Comparison of ENCODE assay signal across 1 cellular context in the genomic region with DNA sequence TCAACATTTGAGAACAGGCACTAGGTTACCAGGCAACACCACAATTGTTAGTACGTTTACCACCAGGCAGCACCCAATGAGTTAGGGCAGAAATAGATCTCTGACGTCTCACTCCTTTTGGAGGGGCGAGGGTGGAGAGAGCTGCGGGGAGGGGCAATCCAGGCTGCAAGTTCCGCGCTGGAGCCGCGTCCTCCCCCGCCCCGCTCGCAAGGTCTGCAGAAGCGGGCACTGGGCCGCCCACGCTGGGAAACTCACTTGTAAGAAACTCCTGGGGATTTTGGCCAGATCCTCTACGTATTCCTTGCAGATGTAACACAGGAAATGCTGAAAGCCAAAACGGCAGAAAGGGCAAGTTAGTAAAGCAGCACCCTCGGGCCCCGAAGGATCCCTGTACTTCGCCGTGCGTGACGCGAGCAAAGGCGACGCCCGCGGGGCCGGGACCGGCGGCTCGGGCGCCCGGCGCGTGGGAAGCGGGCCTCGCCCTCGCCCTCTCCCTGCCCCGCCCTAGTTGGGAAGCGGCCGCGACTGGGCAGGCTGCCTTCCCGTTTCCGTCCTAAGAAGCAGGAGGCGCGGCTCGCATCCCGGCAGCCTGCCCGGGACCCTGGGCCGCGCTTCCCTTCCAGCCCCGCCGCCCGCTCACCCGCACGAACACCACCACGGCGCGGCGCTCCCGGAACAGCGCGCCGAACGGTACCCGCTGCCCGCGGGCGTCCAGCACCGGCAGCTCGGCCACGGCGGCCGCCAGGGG.
TF ChIP-seq lines count a peak whose summit lies in the region.

No MANE protein-coding gene starts in this region.

TF ChIP-seq in GM12878, 131 proteins besides CTCF, POLR2A, EP300 and RAD21 (continued from another document):
- TF ChIP-seq TCF7 (IDR thresholded peaks at IDR 0.05; ENCODE audit: borderline replicate concordance): no peak
- peak in 1 of 2 experiments; percentile 28; a peak in 1 of 3 replicates for TF ChIP-seq EGR1 (IDR thresholded peaks at IDR 0.05; ENCODE audit: borderline replicate concordance in 1 of 2, low read depth in 2 of 2, low read length in 2 of 2)
- no peak for TF ChIP-seq ELK1 (IDR thresholded peaks at IDR 0.05; ENCODE audit: low read depth, low read length)
- TF ChIP-seq GABPA (IDR thresholded peaks at IDR 0.05; ENCODE audit: low read depth): no peak
- TF ChIP-seq GATAD2B (conservative IDR thresholded peaks at IDR 0.05; ENCODE audit: low read depth): peak; percentile 89
- TF ChIP-seq SIN3A (IDR thresholded peaks at IDR 0.05; ENCODE audit: low read depth, low read length): no peak
- no peak for TF ChIP-seq ZZZ3 (IDR thresholded peaks at IDR 0.05; ENCODE audit: control insufficient read depth, insufficient read length, low read depth)
- no peak for TF ChIP-seq KDM1A (IDR thresholded peaks at IDR 0.05; ENCODE audit: borderline replicate concordance)
- peak; percentile 48; the same call in 1 of the 2 replicates for TF ChIP-seq RB1 (IDR thresholded peaks at IDR 0.05; ENCODE audit: borderline replicate concordance)
- TF ChIP-seq ZNF207 (IDR thresholded peaks at IDR 0.05; ENCODE audit: borderline replicate concordance): 0 out of 2 replicates have a peak, but pooled peaks have one; percentile 50
- TF ChIP-seq, protein P1, sequence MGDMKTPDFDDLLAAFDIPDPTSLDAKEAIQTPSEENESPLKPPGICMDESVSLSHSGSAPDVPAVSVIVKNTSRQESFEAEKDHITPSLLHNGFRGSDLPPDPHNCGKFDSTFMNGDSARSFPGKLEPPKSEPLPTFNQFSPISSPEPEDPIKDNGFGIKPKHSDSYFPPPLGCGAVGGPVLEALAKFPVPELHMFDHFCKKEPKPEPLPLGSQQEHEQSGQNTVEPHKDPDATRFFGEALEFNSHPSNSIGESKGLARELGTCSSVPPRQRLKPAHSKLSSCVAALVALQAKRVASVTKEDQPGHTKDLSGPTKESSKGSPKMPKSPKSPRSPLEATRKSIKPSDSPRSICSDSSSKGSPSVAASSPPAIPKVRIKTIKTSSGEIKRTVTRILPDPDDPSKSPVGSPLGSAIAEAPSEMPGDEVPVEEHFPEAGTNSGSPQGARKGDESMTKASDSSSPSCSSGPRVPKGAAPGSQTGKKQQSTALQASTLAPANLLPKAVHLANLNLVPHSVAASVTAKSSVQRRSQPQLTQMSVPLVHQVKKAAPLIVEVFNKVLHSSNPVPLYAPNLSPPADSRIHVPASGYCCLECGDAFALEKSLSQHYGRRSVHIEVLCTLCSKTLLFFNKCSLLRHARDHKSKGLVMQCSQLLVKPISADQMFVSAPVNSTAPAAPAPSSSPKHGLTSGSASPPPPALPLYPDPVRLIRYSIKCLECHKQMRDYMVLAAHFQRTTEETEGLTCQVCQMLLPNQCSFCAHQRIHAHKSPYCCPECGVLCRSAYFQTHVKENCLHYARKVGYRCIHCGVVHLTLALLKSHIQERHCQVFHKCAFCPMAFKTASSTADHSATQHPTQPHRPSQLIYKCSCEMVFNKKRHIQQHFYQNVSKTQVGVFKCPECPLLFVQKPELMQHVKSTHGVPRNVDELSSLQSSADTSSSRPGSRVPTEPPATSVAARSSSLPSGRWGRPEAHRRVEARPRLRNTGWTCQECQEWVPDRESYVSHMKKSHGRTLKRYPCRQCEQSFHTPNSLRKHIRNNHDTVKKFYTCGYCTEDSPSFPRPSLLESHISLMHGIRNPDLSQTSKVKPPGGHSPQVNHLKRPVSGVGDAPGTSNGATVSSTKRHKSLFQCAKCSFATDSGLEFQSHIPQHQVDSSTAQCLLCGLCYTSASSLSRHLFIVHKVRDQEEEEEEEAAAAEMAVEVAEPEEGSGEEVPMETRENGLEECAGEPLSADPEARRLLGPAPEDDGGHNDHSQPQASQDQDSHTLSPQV (IDR thresholded peaks at IDR 0.05): no peak
- no peak for TF ChIP-seq ZBED1 (IDR thresholded peaks at IDR 0.05; ENCODE audit: borderline replicate concordance)
- no peak for TF ChIP-seq JUNB (IDR thresholded peaks at IDR 0.05)
- TF ChIP-seq EED (IDR thresholded peaks at IDR 0.05; ENCODE audit: low read depth): peak; percentile 41; the same call in 1 of the 2 replicates
- no peak for TF ChIP-seq BCL11A (IDR thresholded peaks at IDR 0.05; ENCODE audit: low read depth, low read length)
- TF ChIP-seq, protein P2, sequence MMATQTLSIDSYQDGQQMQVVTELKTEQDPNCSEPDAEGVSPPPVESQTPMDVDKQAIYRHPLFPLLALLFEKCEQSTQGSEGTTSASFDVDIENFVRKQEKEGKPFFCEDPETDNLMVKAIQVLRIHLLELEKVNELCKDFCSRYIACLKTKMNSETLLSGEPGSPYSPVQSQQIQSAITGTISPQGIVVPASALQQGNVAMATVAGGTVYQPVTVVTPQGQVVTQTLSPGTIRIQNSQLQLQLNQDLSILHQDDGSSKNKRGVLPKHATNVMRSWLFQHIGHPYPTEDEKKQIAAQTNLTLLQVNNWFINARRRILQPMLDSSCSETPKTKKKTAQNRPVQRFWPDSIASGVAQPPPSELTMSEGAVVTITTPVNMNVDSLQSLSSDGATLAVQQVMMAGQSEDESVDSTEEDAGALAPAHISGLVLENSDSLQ (IDR thresholded peaks at IDR 0.05): no peak
- no peak for TF ChIP-seq POLR2AphosphoS2 (IDR thresholded peaks at IDR 0.05; ENCODE audit: low read depth, low read length)
- TF ChIP-seq RELA (IDR thresholded peaks at IDR 0.05; ENCODE audit: borderline replicate concordance, partially characterized antibody): no peak
- no peak for TF ChIP-seq MAX (IDR thresholded peaks at IDR 0.05; ENCODE audit: low read depth, low read length)
- TF ChIP-seq ZNF687 (IDR thresholded peaks at IDR 0.05): 0 out of 2 replicates have a peak, but pooled peaks have one; percentile 29
- TF ChIP-seq ZNF24 (IDR thresholded peaks at IDR 0.05): no peak
- TF ChIP-seq MXI1 (IDR thresholded peaks at IDR 0.05; ENCODE audit: low read depth, low read length): no peak; the same call in 1 of the 2 replicates
- no peak for TF ChIP-seq RCOR1 (conservative IDR thresholded peaks at IDR 0.05; ENCODE audit: low read depth, low read length)
- 0 out of 2 replicates have a peak, but pooled peaks have one; percentile 67 for TF ChIP-seq SMARCA5 (IDR thresholded peaks at IDR 0.05)
- TF ChIP-seq SMAD1 (IDR thresholded peaks at IDR 0.05; ENCODE audit: low read depth, partially characterized antibody): no peak
- TF ChIP-seq NBN (IDR thresholded peaks at IDR 0.05): no peak
- TF ChIP-seq FOXM1 (IDR thresholded peaks at IDR 0.05; ENCODE audit: low read depth, low read length): no peak
- TF ChIP-seq TCF12 (IDR thresholded peaks at IDR 0.05; ENCODE audit: low read depth, low read length): no peak
- 0 out of 2 replicates have a peak, but pooled peaks have one; percentile 59 for TF ChIP-seq ZNF217 (IDR thresholded peaks at IDR 0.05)
- TF ChIP-seq, protein P3, sequence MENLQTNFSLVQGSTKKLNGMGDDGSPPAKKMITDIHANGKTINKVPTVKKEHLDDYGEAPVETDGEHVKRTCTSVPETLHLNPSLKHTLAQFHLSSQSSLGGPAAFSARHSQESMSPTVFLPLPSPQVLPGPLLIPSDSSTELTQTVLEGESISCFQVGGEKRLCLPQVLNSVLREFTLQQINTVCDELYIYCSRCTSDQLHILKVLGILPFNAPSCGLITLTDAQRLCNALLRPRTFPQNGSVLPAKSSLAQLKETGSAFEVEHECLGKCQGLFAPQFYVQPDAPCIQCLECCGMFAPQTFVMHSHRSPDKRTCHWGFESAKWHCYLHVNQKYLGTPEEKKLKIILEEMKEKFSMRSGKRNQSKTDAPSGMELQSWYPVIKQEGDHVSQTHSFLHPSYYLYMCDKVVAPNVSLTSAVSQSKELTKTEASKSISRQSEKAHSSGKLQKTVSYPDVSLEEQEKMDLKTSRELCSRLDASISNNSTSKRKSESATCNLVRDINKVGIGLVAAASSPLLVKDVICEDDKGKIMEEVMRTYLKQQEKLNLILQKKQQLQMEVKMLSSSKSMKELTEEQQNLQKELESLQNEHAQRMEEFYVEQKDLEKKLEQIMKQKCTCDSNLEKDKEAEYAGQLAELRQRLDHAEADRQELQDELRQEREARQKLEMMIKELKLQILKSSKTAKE (IDR thresholded peaks at IDR 0.05; ENCODE audit: low read depth, poor library complexity, severe bottlenecking): no peak
- peak; percentile 92 for TF ChIP-seq IKZF1 (conservative IDR thresholded peaks at IDR 0.05)
- no peak for TF ChIP-seq SREBF1 (IDR thresholded peaks at IDR 0.05; ENCODE audit: low read length)
- TF ChIP-seq RBBP5 (conservative IDR thresholded peaks at IDR 0.05): no peak
- peak; percentile 78 for TF ChIP-seq NKRF (conservative IDR thresholded peaks at IDR 0.05)
- TF ChIP-seq BHLHE40 (IDR thresholded peaks at IDR 0.05; ENCODE audit: borderline replicate concordance in 1 of 2, low read depth in 2 of 2, low read length in 1 of 2): no peak
